In the genomic region with DNA sequence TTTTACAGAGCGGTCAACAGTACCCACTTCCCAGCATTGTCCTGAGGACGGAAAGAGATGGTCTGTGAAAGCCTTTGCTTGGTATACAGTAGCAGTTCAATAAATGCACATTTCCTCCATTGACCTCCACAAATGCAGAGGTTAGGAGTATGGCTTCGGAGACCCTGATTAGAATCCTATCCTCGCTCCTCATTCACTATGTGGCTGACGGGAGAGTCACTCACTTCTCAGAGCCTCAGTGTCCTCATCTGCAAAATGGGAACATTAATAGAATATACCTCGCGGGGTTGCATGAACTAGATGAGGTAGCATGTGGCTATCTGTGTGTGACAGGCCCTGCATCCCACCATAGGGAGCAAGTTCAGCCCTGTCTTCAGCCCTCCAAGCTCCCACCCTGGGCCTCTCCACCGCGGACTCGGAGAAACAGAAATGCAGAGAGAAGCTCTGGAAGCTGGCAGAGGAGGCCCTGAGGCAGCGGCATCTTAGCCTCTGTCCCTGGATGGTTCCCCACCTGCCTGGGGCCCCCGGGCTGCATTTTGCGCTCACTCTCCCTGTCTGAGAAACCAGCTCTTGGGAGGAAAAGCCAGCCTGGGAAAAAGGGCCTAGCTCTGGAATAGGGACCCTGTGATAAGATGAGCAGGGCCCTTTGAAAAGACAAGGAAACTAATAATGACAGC, we compare ENCODE assay signal across 22 cellular contexts. TPM values are rescaled to one million over a fixed set of nuclear protein-coding genes. Genes with fewer than 3 reads are reported as not detected.
DNase-seq lines count a peak whose midpoint lies in the region; ATAC-seq, FAIRE-seq and TF ChIP-seq lines count a peak whose summit lies in the region.
"Had no signal": no experiment of that assay in that cellular context is flagged by ENCODE, and none has a peak within 500 bp of the region (broad histone marks: within the 10 kb centered on the region; RNA-seq: fewer than 3 reads in every experiment).

No MANE protein-coding gene starts in this region.

- H3K9me3 ChIP-seq in muscle layer of duodenum (ENCODE audit: control insufficient read depth in 1 of 2, low read length in 2 of 2): no peaks in the 10 kb centered on the region
- no peaks in the 10 kb centered on the region for H3K9me3 ChIP-seq in psoas muscle

- intact Hi-C loops in psoas muscle (cut with DNase I): no loop called here

- peak; percentile 78 for FAIRE-seq in GM12892 (lab: Jason Lieb, UNC)
- FAIRE-seq: D721Med, GM12891 had no signal

- peaks cover 0 to 7% of the 10 kb centered on the region in 2 donors for H3K4me1 ChIP-seq in muscle layer of duodenum (ENCODE audit: control insufficient read depth in 1 of 2, insufficient read depth in 2 of 2, low read length in 2 of 2)
- peaks cover 10% of the 10 kb centered on the region for H3K4me1 ChIP-seq in psoas muscle

- TF ChIP-seq CTCF in psoas muscle (IDR thresholded peaks at IDR 0.05): no peak

- DNase-seq in GM12892 (ENCODE audit: insufficient read length): no peak
- DNase-seq in caudate nucleus (lab: John Stamatoyannopoulos, UW): no peak
- DNase-seq in substantia nigra (lab: John Stamatoyannopoulos, UW): no peak
- no peak for DNase-seq in psoas muscle
- DNase-seq: activated naive CD8-positive, alpha-beta T cell treated with anti-CD3 and anti-CD28 coated beads, Interleukin-2, amount 10 ng/mL, durations not matched to agents 7 days and 5 days; activated T-cell treated with anti-CD3 and anti-CD28 coated beads, Interleukin-2, amount 50 U/mL, for 72 hours; GDM1; glutamatergic neuron; NCI-H1048; NCI-H2171; NCI-H748 treated with DMSO at 0.1 percent for 48 hours; PC-3; WERI-Rb-1 had no signal

- 94 to 96% (median 95%) methylated on average over 13 of the region's 13 CpGs for whole genome bisulfite sequencing in psoas muscle, 3 donors

- peak overlapping the region; percentile 16 for H3K27ac ChIP-seq in caudate nucleus (ENCODE audit: low read depth, low read length)
- H3K27ac ChIP-seq in muscle layer of duodenum (ENCODE audit: low read length): peak overlapping the region; percentile 63
- H3K27ac ChIP-seq in substantia nigra (ENCODE audit: low read depth, low read length, poor library complexity, severe bottlenecking): peak overlapping the region; percentile 26
- H3K27ac ChIP-seq in psoas muscle: no peak overlapping the region
- H3K27ac ChIP-seq: WERI-Rb-1 had no signal

- H3K4me3 ChIP-seq in muscle layer of duodenum (ENCODE audit: low read depth in 1 of 2, low read length in 2 of 2): no peak overlapping the region
- H3K4me3 ChIP-seq in psoas muscle: no peak overlapping the region

- ATAC-seq in HG03521 (IDR thresholded peaks at IDR 0.05; ENCODE audit: unreplicated experiment): no peak
- ATAC-seq in GM21529 (IDR thresholded peaks at IDR 0.05; ENCODE audit: unreplicated experiment): no peak
- ATAC-seq in psoas muscle: no peak
- ATAC-seq: esophagus mucosa, HCT116, PC-3 had no signal

- no peak for TF ChIP-seq POLR2A in GM12892 (IDR thresholded peaks at IDR 0.05; ENCODE audit: low read depth, low read length)

- H3K27me3 ChIP-seq in muscle layer of duodenum (ENCODE audit: low read depth, low read length) (no peaks in the 10 kb centered on the region), psoas muscle (ENCODE audit: insufficient read depth in 3 of 3, low read length in 2 of 3) (no peaks in the 10 kb centered on the region)

- no peaks in the 10 kb centered on the region for H3K36me3 ChIP-seq in muscle layer of duodenum (ENCODE audit: control insufficient read depth in 1 of 2, insufficient read depth in 2 of 2, low read length in 2 of 2)
- H3K36me3 ChIP-seq in psoas muscle (ENCODE audit: insufficient read depth in 1 of 2, low read depth in 1 of 2): no peaks in the 10 kb centered on the region
- H3K36me3 ChIP-seq: WERI-Rb-1 had no signal

RNA-seq across cellular contexts. Expression of a gene that starts 11.9 kb away (rescaled TPM):
- 5.5 TPM for polyA plus RNA-seq in GM12892 (2012; ENCODE audit: missing spikeins)
- total RNA-seq in psoas muscle: 1 to 10 TPM; 3.6 to 8.3 (median 5.6) TPM
- 1 to 10 TPM; 1.6 to 3.5 (median 3.1) TPM for polyA plus RNA-seq in psoas muscle
- total RNA-seq: T-helper 1 cell treated with Interleukin-12 subunit alpha and Interleukin-12 subunit beta and Interleukin-4 antibody, amounts not matched to agents 30 ng/mL and 1 ng/mL, for 36 hours had no signal

RNA-seq across cellular contexts. Expression of a gene that starts 18.2 kb away (rescaled TPM):
- polyA plus RNA-seq in GM12892 (2012; ENCODE audit: missing spikeins): 7.0 TPM
- 10 to 100 TPM; 14.7 to 26.9 (median 19.9) TPM for total RNA-seq in psoas muscle
- 10 to 100 TPM; 27.0 to 35.3 (median 29.1) TPM for polyA plus RNA-seq in psoas muscle

RNA-seq across cellular contexts. Expression of a gene that starts 36.0 kb away (rescaled TPM):
- polyA plus RNA-seq in GM12892 (2012; ENCODE audit: missing spikeins): 132 TPM
- 100 to 1,000 TPM; 141 to 255 (median 191) TPM for total RNA-seq in psoas muscle
- 100 to 1,000 TPM; 300 to 346 (median 316) TPM for polyA plus RNA-seq in psoas muscle

RNA-seq across cellular contexts. Expression of a gene that starts 37.7 kb away (rescaled TPM):
- not detected for polyA plus RNA-seq in GM12892 (2012; ENCODE audit: missing spikeins)
- total RNA-seq in psoas muscle: 1 to 10 TPM in 1 of 4 donors, under 1 TPM in 3; 0.44 to 1.3 (median 0.69) TPM
- polyA plus RNA-seq in psoas muscle: under 1 TPM; 0.01 to 0.13 (median 0.07) TPM
- total RNA-seq: activated T-cell treated with anti-CD3 and anti-CD28 coated beads, Interleukin-2, amount 50 U/mL, for 72 hours; esophagus mucosa; PC-3; T-helper 1 cell treated with Interleukin-12 subunit alpha and Interleukin-12 subunit beta and Interleukin-4 antibody, amounts not matched to agents 30 ng/mL and 1 ng/mL, for 36 hours; urinary bladder had no signal

RNA-seq across cellular contexts. Expression of a gene that starts 58.7 kb away (rescaled TPM):
- polyA plus RNA-seq in GM12892 (2012; ENCODE audit: missing spikeins): 0.59 TPM
- total RNA-seq in psoas muscle: 10 to 100 TPM; 47.5 to 90.6 (median 59.5) TPM
- polyA plus RNA-seq in psoas muscle: 10 to 100 TPM; 37.6 to 79.3 (median 50.0) TPM
- total RNA-seq: PC-3 had no signal
